20 cellular contexts compared by ENCODE assay signal in the genomic region with DNA sequence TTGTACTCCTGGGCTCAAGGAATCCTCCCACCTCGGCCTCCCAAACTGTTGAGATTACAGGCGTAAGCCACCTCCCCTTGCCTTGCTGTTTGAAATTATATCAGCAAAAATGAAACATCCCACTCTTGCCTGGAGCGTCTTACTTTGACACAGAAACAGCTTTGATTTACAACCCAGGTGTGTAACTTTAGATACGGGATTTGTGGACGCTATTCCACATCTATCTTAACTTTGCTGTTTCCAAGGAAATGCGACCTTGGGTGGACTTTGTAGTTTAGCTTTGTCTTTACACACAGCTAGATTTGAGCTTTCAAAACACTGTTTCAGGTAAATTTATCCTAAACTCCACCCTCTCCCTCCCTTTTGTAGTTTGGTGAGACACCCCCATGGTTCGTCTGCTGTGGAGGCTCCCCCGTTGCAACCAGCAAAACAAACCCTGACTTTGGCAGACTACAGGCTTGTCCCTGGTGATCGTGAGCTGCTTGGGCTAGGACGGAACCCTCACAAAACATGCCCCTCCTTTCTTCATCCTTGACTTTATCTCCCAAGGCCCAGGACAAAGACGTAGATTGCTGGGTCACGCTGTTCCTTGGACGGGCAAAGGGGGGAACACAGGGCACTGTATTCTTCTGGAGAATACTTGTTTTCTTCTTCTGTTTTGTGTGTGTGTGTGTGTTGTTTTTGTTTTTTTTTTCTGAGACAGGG.
"Had no signal": no experiment of that assay in that cellular context is flagged by ENCODE, and none has a peak within 500 bp of the region (broad histone marks: within the 10 kb centered on the region; RNA-seq: fewer than 3 reads in every experiment).

No MANE protein-coding gene starts in this region.

- H3K4me1 Mint-ChIP-seq: activated naive CD8-positive, alpha-beta T cell treated with anti-CD3 and anti-CD28 coated beads, Interleukin-2, amount 10 ng/mL, durations not matched to agents 7 days and 5 days; brain had no signal

- H3K36me3 ChIP-seq: neutrophil, tibial artery had no signal

- H3K4me3 Mint-ChIP-seq: activated naive CD8-positive, alpha-beta T cell treated with anti-CD3 and anti-CD28 coated beads, Interleukin-2, amount 10 ng/mL, durations not matched to agents 7 days and 5 days; brain; effector memory CD8-positive, alpha-beta T cell; memory B cell; naive thymus-derived CD8-positive, alpha-beta T cell had no signal

- H3K36me3 Mint-ChIP-seq: activated naive CD8-positive, alpha-beta T cell treated with anti-CD3 and anti-CD28 coated beads, Interleukin-2, amount 10 ng/mL, durations not matched to agents 7 days and 5 days; brain; memory B cell; naive thymus-derived CD8-positive, alpha-beta T cell had no signal

- H3K9me3 ChIP-seq: neutrophil, tibial artery had no signal

- H3K4me3 ChIP-seq: tibial artery had no signal

- H3K27me3 Mint-ChIP-seq: brain; effector memory CD8-positive, alpha-beta T cell; naive thymus-derived CD8-positive, alpha-beta T cell had no signal

- FAIRE-seq: urothelium cell line had no signal

- H3K9me3 Mint-ChIP-seq: activated naive CD8-positive, alpha-beta T cell treated with anti-CD3 and anti-CD28 coated beads, Interleukin-2, amount 10 ng/mL, durations not matched to agents 7 days and 5 days; brain; effector memory CD8-positive, alpha-beta T cell; memory B cell; naive thymus-derived CD8-positive, alpha-beta T cell had no signal

- H3K27ac ChIP-seq: epithelial cell of prostate, neutrophil, tibial artery, VCaP had no signal

- DNase-seq: activated CD4-positive, alpha-beta T cell treated with anti-CD3 and anti-CD28 coated beads for 1 hour; activated naive CD8-positive, alpha-beta T cell treated with anti-CD3 and anti-CD28 coated beads, Interleukin-2, amount 10 ng/mL, durations not matched to agents 7 days and 5 days; caudate nucleus; effector memory CD8-positive, alpha-beta T cell; foreskin melanocyte; glutamatergic neuron; hypothalamus; left ventricle myocardium superior; naive thymus-derived CD8-positive, alpha-beta T cell; stimulated activated CD4-positive, alpha-beta T cell treated with anti-CD3 and anti-CD28 coated beads, Interleukin-2, amount 100 ng/mL, for 24 hours; stimulated activated naive CD4-positive, alpha-beta T cell treated with Interleukin-2 at 50 U/mL for 16 hours; SW 1271; T-helper 2 cell; tibial artery had no signal

- H3K27me3 ChIP-seq: neutrophil, tibial artery had no signal

- H3K27ac Mint-ChIP-seq: activated naive CD8-positive, alpha-beta T cell treated with anti-CD3 and anti-CD28 coated beads, Interleukin-2, amount 10 ng/mL, durations not matched to agents 7 days and 5 days; brain; effector memory CD8-positive, alpha-beta T cell; memory B cell had no signal

- ATAC-seq: effector memory CD8-positive, alpha-beta T cell; left ventricle myocardium superior; naive thymus-derived CD8-positive, alpha-beta T cell had no signal
